Comparison of ENCODE assay signal across 22 cellular contexts in the genomic region with DNA sequence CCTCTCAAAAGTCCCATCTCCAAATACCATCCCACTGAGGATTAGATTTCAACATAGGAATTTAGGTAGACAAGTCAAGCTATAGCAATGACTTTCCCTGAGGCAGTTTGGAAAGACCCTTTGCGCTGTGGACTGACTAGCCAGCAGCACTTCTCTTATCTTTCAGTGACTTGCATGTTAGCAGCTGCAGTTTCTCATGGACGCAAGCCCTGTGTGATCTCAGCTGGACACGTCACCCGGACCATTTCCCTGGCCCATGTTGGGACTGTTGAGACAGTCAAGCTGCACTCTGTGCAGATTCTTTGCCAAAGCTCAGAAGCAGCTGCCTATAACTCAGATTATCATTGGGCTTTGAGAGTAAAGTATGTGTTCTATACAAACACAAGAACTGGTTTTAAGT.
A peak's percentile ranks its signal among the peaks of the same experiment; 100 is the strongest.
DNase-seq lines count a peak whose midpoint lies in the region; ATAC-seq and TF ChIP-seq lines count a peak whose summit lies in the region.
"Had no signal": no experiment of that assay in that cellular context is flagged by ENCODE, and none has a peak within 500 bp of the region (broad histone marks: within the 10 kb centered on the region; RNA-seq: fewer than 3 reads in every experiment).

No MANE protein-coding gene starts in this region.

- WGBS in body of pancreas, 2 donors, result 26 to 36% methylated on average over 4 of the region's 4 CpGs
- whole genome bisulfite sequencing in mesenchymal stem cell, result 91% methylated on average over 4 of the region's 4 CpGs

- H3K27ac Mint-ChIP-seq in activated CD8-positive, alpha-beta memory T cell treated with anti-CD3 and anti-CD28 coated beads, Interleukin-2, amount 10 ng/mL, durations not matched to agents 7 days and 5 days, result no peak overlapping the region
- H3K27ac Mint-ChIP-seq: activated CD4-positive, alpha-beta memory T cell treated with anti-CD3 and anti-CD28 coated beads for 36 hours; CD4-positive, CD25-positive, alpha-beta regulatory T cell; dendritic cell treated with granulocyte-macrophage colony-stimulating factor and Interleukin-4, amounts not matched to agents 40 ng/mL and 50 ng/mL, for 4 days; memory B cell; naive thymus-derived CD8-positive, alpha-beta T cell had no signal

- no peaks in the 10 kb centered on the region for H3K4me1 Mint-ChIP-seq in activated CD8-positive, alpha-beta memory T cell treated with anti-CD3 and anti-CD28 coated beads, Interleukin-2, amount 10 ng/mL, durations not matched to agents 7 days and 5 days
- H3K4me1 Mint-ChIP-seq: memory B cell; naive thymus-derived CD8-positive, alpha-beta T cell had no signal

- H2BK12ac ChIP-seq in mesenchymal stem cell (ENCODE audit: low read length in 2 of 2), result no peak overlapping the region

- no peak overlapping the region for H3K18ac ChIP-seq in mesenchymal stem cell (ENCODE audit: low read depth in 1 of 2, low read length in 2 of 2)

- no peaks in the 10 kb centered on the region for H3K27me3 Mint-ChIP-seq in activated CD8-positive, alpha-beta memory T cell treated with anti-CD3 and anti-CD28 coated beads, Interleukin-2, amount 10 ng/mL, durations not matched to agents 7 days and 5 days
- H3K27me3 Mint-ChIP-seq: activated CD4-positive, alpha-beta memory T cell treated with anti-CD3 and anti-CD28 coated beads for 36 hours; CD4-positive, CD25-positive, alpha-beta regulatory T cell; dendritic cell treated with granulocyte-macrophage colony-stimulating factor and Interleukin-4, amounts not matched to agents 40 ng/mL and 50 ng/mL, for 4 days had no signal

- H2AK5ac ChIP-seq in mesenchymal stem cell (ENCODE audit: low read length, severe bottlenecking), result no peak overlapping the region

- CTCF ChIA-PET in activated CD8-positive, alpha-beta memory T cell treated with anti-CD3 and anti-CD28 coated beads, Interleukin-2, amount 10 ng/mL, durations not matched to agents 7 days and 5 days (lab: Charles Lee), result no interaction called here

- intact Hi-C loops in body of pancreas (cut with DNase I) (no loop called here), uterus (cut with DNase I; ENCODE audit: low total_unique reads) (no loop called here)

- H3K4me1 ChIP-seq in body of pancreas, result no peaks in the 10 kb centered on the region
- no peaks in the 10 kb centered on the region for H3K4me1 ChIP-seq in cardiac muscle cell (ENCODE audit: low read depth)
- no peaks in the 10 kb centered on the region for H3K4me1 ChIP-seq in mesenchymal stem cell (ENCODE audit: control insufficient read depth, insufficient read depth, low read depth, low read length)
- H3K4me1 ChIP-seq in uterus, result no peaks in the 10 kb centered on the region
- H3K4me1 ChIP-seq: breast epithelium, right lobe of liver had no signal

- no peak overlapping the region for H3K14ac ChIP-seq in mesenchymal stem cell (ENCODE audit: low read length in 2 of 2)

- no peaks in the 10 kb centered on the region for H3K36me3 Mint-ChIP-seq in activated CD8-positive, alpha-beta memory T cell treated with anti-CD3 and anti-CD28 coated beads, Interleukin-2, amount 10 ng/mL, durations not matched to agents 7 days and 5 days
- H3K36me3 Mint-ChIP-seq: activated CD4-positive, alpha-beta memory T cell treated with anti-CD3 and anti-CD28 coated beads for 36 hours; CD4-positive, CD25-positive, alpha-beta regulatory T cell; memory B cell had no signal

- no peak overlapping the region for H2BK120ac ChIP-seq in mesenchymal stem cell (ENCODE audit: low read depth, low read length)

- H3K9me3 ChIP-seq in body of pancreas (no peaks in the 10 kb centered on the region), cardiac muscle cell (ENCODE audit: low read depth) (no peaks in the 10 kb centered on the region), mesenchymal stem cell (ENCODE audit: control insufficient read depth, low read length) (peaks cover 24% of the 10 kb centered on the region), uterus (peaks cover 0 to 11% of the 10 kb centered on the region in 2 donors)
- H3K9me3 ChIP-seq: right lobe of liver had no signal

- H3K4ac ChIP-seq in mesenchymal stem cell (ENCODE audit: low read depth in 1 of 2, low read length in 2 of 2), result no peak overlapping the region

- no peaks in the 10 kb centered on the region for H3K9me3 Mint-ChIP-seq in activated CD8-positive, alpha-beta memory T cell treated with anti-CD3 and anti-CD28 coated beads, Interleukin-2, amount 10 ng/mL, durations not matched to agents 7 days and 5 days (ENCODE audit: low read depth)
- H3K9me3 Mint-ChIP-seq: memory B cell had no signal

- H3K9ac ChIP-seq in mesenchymal stem cell (ENCODE audit: low read length), result no peak overlapping the region

- H3K4me2 ChIP-seq in mesenchymal stem cell (ENCODE audit: low read length, poor library complexity, severe bottlenecking), result no peak overlapping the region

- no peak overlapping the region for H4K8ac ChIP-seq in mesenchymal stem cell (ENCODE audit: low read length)

- H3K23ac ChIP-seq in mesenchymal stem cell (ENCODE audit: low read length in 2 of 2), result no peak overlapping the region

- H3K4me3 Mint-ChIP-seq in activated CD8-positive, alpha-beta memory T cell treated with anti-CD3 and anti-CD28 coated beads, Interleukin-2, amount 10 ng/mL, durations not matched to agents 7 days and 5 days, result no peak overlapping the region
- H3K4me3 Mint-ChIP-seq: activated CD4-positive, alpha-beta memory T cell treated with anti-CD3 and anti-CD28 coated beads for 36 hours; CD4-positive, CD25-positive, alpha-beta regulatory T cell; dendritic cell treated with granulocyte-macrophage colony-stimulating factor and Interleukin-4, amounts not matched to agents 40 ng/mL and 50 ng/mL, for 4 days; memory B cell; naive thymus-derived CD8-positive, alpha-beta T cell had no signal

- H3K79me1 ChIP-seq in mesenchymal stem cell (replicated peaks; ENCODE audit: low read length, poor library complexity, severe bottlenecking), result no peaks in the 10 kb centered on the region

- no peaks in the 10 kb centered on the region for H3K27me3 ChIP-seq in body of pancreas
- H3K27me3 ChIP-seq in cardiac muscle cell, result no peaks in the 10 kb centered on the region
- no peaks in the 10 kb centered on the region for H3K27me3 ChIP-seq in mesenchymal stem cell (ENCODE audit: control insufficient read depth in 1 of 2, insufficient read depth in 1 of 2, low read length in 2 of 2)
- no peaks in the 10 kb centered on the region for H3K27me3 ChIP-seq in uterus
- H3K27me3 ChIP-seq: breast epithelium, right lobe of liver had no signal

- H2AFZ ChIP-seq in mesenchymal stem cell (ENCODE audit: low read depth, low read length), result no peak overlapping the region

- H3K4me3 ChIP-seq in body of pancreas (no peak overlapping the region), cardiac muscle cell (no peak overlapping the region), mesenchymal stem cell (ENCODE audit: insufficient read depth in 1 of 2, low read depth in 1 of 2, low read length in 2 of 2) (no peak overlapping the region), uterus (no peak overlapping the region)
- H3K4me3 ChIP-seq: breast epithelium, right lobe of liver had no signal

- peak overlapping the region; percentile 19 for H4K91ac ChIP-seq in mesenchymal stem cell (ENCODE audit: low read length)

- H2BK5ac ChIP-seq in mesenchymal stem cell (ENCODE audit: low read depth, low read length, poor library complexity, severe bottlenecking), result no peak overlapping the region

- H3K36me3 ChIP-seq in body of pancreas (replicated peaks in 1 of 2; ENCODE audit: insufficient read depth in 1 of 2, low read depth in 2 of 2) (no peaks in the 10 kb centered on the region), cardiac muscle cell (no peaks in the 10 kb centered on the region), mesenchymal stem cell (ENCODE audit: control insufficient read depth in 1 of 2, insufficient read depth in 2 of 2, low read depth in 1 of 2, low read length in 2 of 2) (no peaks in the 10 kb centered on the region), uterus (no peaks in the 10 kb centered on the region)
- H3K36me3 ChIP-seq: breast epithelium, right lobe of liver had no signal

- peak overlapping the region in 1 of 4 donors; percentile 20 for H3K27ac ChIP-seq in body of pancreas
- H3K27ac ChIP-seq in cardiac muscle cell, result no peak overlapping the region
- no peak overlapping the region for H3K27ac ChIP-seq in mesenchymal stem cell (ENCODE audit: low read length, poor library complexity, severe bottlenecking)
- H3K27ac ChIP-seq in uterus, result no peak overlapping the region
- H3K27ac ChIP-seq: breast epithelium, right lobe of liver had no signal

- no peak for TF ChIP-seq POLR2A in body of pancreas (IDR thresholded peaks at IDR 0.05)
- no peak for TF ChIP-seq POLR2A in uterus (IDR thresholded peaks at IDR 0.05)

- peak; percentile 90 for ATAC-seq in body of pancreas
- ATAC-seq in activated CD8-positive, alpha-beta memory T cell treated with anti-CD3 and anti-CD28 coated beads, Interleukin-2, amount 10 ng/mL, durations not matched to agents 7 days and 5 days, result no peak
- ATAC-seq: naive thymus-derived CD8-positive, alpha-beta T cell; right lobe of liver had no signal

- no peak overlapping the region for H2BK15ac ChIP-seq in mesenchymal stem cell (ENCODE audit: low read depth, poor library complexity, severe bottlenecking)

- DNase-seq in body of pancreas, result peak; percentile 70 to 81 (median 74)
- DNase-seq in cardiac muscle cell (ENCODE audit: low read depth in 1 of 2, low spot score in 1 of 2), result peak; percentile 5 to 95
- DNase-seq in mesenchymal stem cell, result peak; percentile 53
- peak; percentile 70 for DNase-seq in uterus
- no peak for DNase-seq in activated CD8-positive, alpha-beta memory T cell treated with anti-CD3 and anti-CD28 coated beads, Interleukin-2, amount 10 ng/mL, durations not matched to agents 7 days and 5 days
- DNase-seq in NCI-H774 (lab: John Stamatoyannopoulos, UW), result no peak
- no peak for DNase-seq in iPS-NIHi11 (ENCODE audit: low spot score)
- DNase-seq: activated CD4-positive, alpha-beta memory T cell treated with anti-CD3 and anti-CD28 coated beads for 36 hours; activated CD4-positive, CD25-positive, alpha-beta regulatory T cell; activated T-cell treated with anti-CD3 and anti-CD28 coated beads for 4 hours; CD4-positive, CD25-positive, alpha-beta regulatory T cell; DMS 273 treated with DMSO at 0.1 percent for 48 hours; H7; naive thymus-derived CD8-positive, alpha-beta T cell; NCI-H1417; NCI-H526 treated with DMSO at 0.1 percent for 48 hours; right lobe of liver; stimulated activated CD4-positive, alpha-beta T cell treated with anti-CD3 and anti-CD28 coated beads, Interleukin-15, amount 100 ng/mL, for 24 hours; T1000 had no signal

- TF ChIP-seq CTCF in body of pancreas (IDR thresholded peaks at IDR 0.05) (no peak), cardiac muscle cell (IDR thresholded peaks at IDR 0.05; ENCODE audit: low read depth, low read length) (no peak), uterus (IDR thresholded peaks at IDR 0.05) (no peak)

Comparison
In these comparisons a context has a peak if more than half of its experiments do, and no peak if none do; other contexts are left out.
1. DNase-seq: peak in body of pancreas (4 of 4), cardiac muscle cell (2 of 2), mesenchymal stem cell (single experiment) and uterus (2 of 2); none in activated CD8-positive, alpha-beta memory T cell treated with anti-CD3 and anti-CD28 coated beads, Interleukin-2, amount 10 ng/mL, durations not matched to agents 7 days and 5 days (single experiment), NCI-H774 (single experiment) and iPS-NIHi11 (single experiment).